In the genomic region with DNA sequence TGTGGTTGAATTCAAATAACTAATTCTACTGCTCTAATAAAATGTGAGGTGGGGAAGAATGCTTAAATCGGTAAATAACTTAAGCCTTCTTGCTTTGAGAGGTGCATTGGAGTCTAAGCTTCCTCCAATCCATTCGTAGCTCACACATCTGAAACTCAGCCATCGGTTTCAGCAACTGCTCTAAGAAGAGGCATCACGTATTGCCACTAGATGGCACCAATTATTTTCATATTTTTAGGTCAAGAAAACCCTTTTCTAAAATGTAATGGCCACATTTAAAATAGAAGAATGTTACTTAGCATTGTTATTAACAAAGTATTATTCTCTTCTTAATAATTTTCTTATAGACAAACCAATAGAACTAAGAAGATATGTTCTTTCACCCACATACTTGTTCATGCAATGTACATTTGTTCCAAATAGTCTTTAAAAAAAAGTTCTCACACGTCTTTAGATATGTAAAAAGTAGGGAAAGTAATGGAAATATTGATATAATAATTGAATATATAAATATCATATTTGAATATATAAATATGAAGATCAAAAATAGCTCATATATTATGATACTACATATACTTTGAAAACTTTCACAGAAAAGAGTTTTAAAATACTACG, we compare ENCODE assay signal across 8 cellular contexts.
A peak's percentile ranks its signal among the peaks of the same experiment; 100 is the strongest.
DNase-seq lines count a peak whose midpoint lies in the region; ATAC-seq, FAIRE-seq and TF ChIP-seq lines count a peak whose summit lies in the region.

No MANE protein-coding gene starts in this region.

- H3K4me1 Mint-ChIP-seq in activated CD8-positive, alpha-beta memory T cell treated with anti-CD3 and anti-CD28 coated beads, Interleukin-2, amount 10 ng/mL, durations not matched to agents 7 days and 5 days = no peaks in the 10 kb centered on the region

- intact Hi-C loops in pancreas (cut with DNase I) = no loop called here

- H3K36me3 ChIP-seq in pancreas = no peaks in the 10 kb centered on the region

- no peak overlapping the region for H3K27ac Mint-ChIP-seq in activated CD8-positive, alpha-beta memory T cell treated with anti-CD3 and anti-CD28 coated beads, Interleukin-2, amount 10 ng/mL, durations not matched to agents 7 days and 5 days

- no peaks in the 10 kb centered on the region for H3K36me3 Mint-ChIP-seq in activated CD8-positive, alpha-beta memory T cell treated with anti-CD3 and anti-CD28 coated beads, Interleukin-2, amount 10 ng/mL, durations not matched to agents 7 days and 5 days

- DNase-seq in DMS53 (lab: John Stamatoyannopoulos, UW) (peak; percentile 81), NCI-H748 (lab: John Stamatoyannopoulos, UW; ENCODE audit: unreplicated experiment) (peak; percentile 87), dedifferentiated amniotic fluid mesenchymal stem cell (ENCODE audit: extremely low spot score) (peak; percentile 45), pancreas (no peak), hepatic stellate cell (ENCODE audit: low spot score) (no peak), substantia nigra (lab: John Stamatoyannopoulos, UW) (no peak)
- no peak for DNase-seq in activated CD8-positive, alpha-beta memory T cell treated with anti-CD3 and anti-CD28 coated beads, Interleukin-2, amount 10 ng/mL, durations not matched to agents 7 days and 5 days

- no peak overlapping the region for H3K4me3 Mint-ChIP-seq in activated CD8-positive, alpha-beta memory T cell treated with anti-CD3 and anti-CD28 coated beads, Interleukin-2, amount 10 ng/mL, durations not matched to agents 7 days and 5 days

- CTCF ChIA-PET in activated CD8-positive, alpha-beta memory T cell treated with anti-CD3 and anti-CD28 coated beads, Interleukin-2, amount 10 ng/mL, durations not matched to agents 7 days and 5 days (lab: Charles Lee) = interaction anchor here (0.8 kb wide), 1 partner anchor 21 kb away, joined by 3 read pairs; no protein-coding TSS in a partner anchor

- H3K27me3 Mint-ChIP-seq in activated CD8-positive, alpha-beta memory T cell treated with anti-CD3 and anti-CD28 coated beads, Interleukin-2, amount 10 ng/mL, durations not matched to agents 7 days and 5 days = no peaks in the 10 kb centered on the region

- peak in 3 of 4 donors; percentile 32 to 36 (median 35) for TF ChIP-seq CTCF in pancreas (IDR thresholded peaks at IDR 0.05)

- H3K27ac ChIP-seq in pancreas (no peak overlapping the region), substantia nigra (ENCODE audit: low read depth, low read length, poor library complexity, severe bottlenecking) (no peak overlapping the region)

- no peaks in the 10 kb centered on the region for H3K9me3 ChIP-seq in pancreas

- no peaks in the 10 kb centered on the region for H3K27me3 ChIP-seq in pancreas

- FAIRE-seq in pancreas (lab: Jason Lieb, UNC) = peak; percentile 92

- no peaks in the 10 kb centered on the region for H3K4me1 ChIP-seq in pancreas

- no peak overlapping the region for H3K4me3 ChIP-seq in pancreas

- no peaks in the 10 kb centered on the region for H3K9me3 Mint-ChIP-seq in activated CD8-positive, alpha-beta memory T cell treated with anti-CD3 and anti-CD28 coated beads, Interleukin-2, amount 10 ng/mL, durations not matched to agents 7 days and 5 days (ENCODE audit: low read depth)

- 22 to 23% methylated on average over 6 of the region's 6 CpGs for WGBS in pancreas, 2 donors

- ATAC-seq in HG03342 (IDR thresholded peaks at IDR 0.05; ENCODE audit: unreplicated experiment) (peak; percentile 67), pancreas (peak in 3 of 4 donors; percentile 37 to 61 (median 47))
- ATAC-seq in activated CD8-positive, alpha-beta memory T cell treated with anti-CD3 and anti-CD28 coated beads, Interleukin-2, amount 10 ng/mL, durations not matched to agents 7 days and 5 days = no peak

Comparison
In these comparisons a context has a peak if more than half of its experiments do, and no peak if none do; other contexts are left out.
1. DNase-seq: peak in DMS53 (single experiment), NCI-H748 (single experiment) and dedifferentiated amniotic fluid mesenchymal stem cell (single experiment); none in pancreas (0 of 6), hepatic stellate cell (single experiment), substantia nigra (0 of 49) and activated CD8-positive, alpha-beta memory T cell treated with anti-CD3 and anti-CD28 coated beads, Interleukin-2, amount 10 ng/mL, durations not matched to agents 7 days and 5 days (single experiment).